In genomic region chr17:8209909-8210760, GRCh38 we compare ENCODE assay signal across 1 cellular context.
TF ChIP-seq lines count a peak whose summit lies in the region.

TSS of gene AURKB (minus strand) at chr17:8210575. CDS start at chr17:8210224, 351 bp downstream.

TF ChIP-seq in GM12878, 131 proteins besides CTCF, POLR2A, EP300 and RAD21 (continued from another document):
- TF ChIP-seq, protein P1, sequence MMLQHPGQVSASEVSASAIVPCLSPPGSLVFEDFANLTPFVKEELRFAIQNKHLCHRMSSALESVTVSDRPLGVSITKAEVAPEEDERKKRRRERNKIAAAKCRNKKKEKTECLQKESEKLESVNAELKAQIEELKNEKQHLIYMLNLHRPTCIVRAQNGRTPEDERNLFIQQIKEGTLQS (IDR thresholded peaks at IDR 0.05; ENCODE audit: borderline replicate concordance, extremely low read depth, low read depth, low read length): no peak
- TF ChIP-seq RCOR1 (conservative IDR thresholded peaks at IDR 0.05; ENCODE audit: low read depth, low read length) (no peak), ZNF274 (IDR thresholded peaks at IDR 0.05; ENCODE audit: insufficient read depth, insufficient read length) (no peak), IRF4 (IDR thresholded peaks at IDR 0.05; ENCODE audit: low read depth, low read length) (0 out of 2 replicates have a peak, but pooled peaks have one; percentile 33), REST (IDR thresholded peaks at IDR 0.05; ENCODE audit: low read depth, low read length) (no peak), GATAD2B (conservative IDR thresholded peaks at IDR 0.05; ENCODE audit: low read depth) (peak; percentile 60; the same call in 1 of the 2 replicates), TCF3 (IDR thresholded peaks at IDR 0.05; ENCODE audit: borderline replicate concordance, insufficient read depth, low read depth, low read length) (0 out of 2 replicates have a peak, but pooled peaks have one; percentile 44), SUZ12 (IDR thresholded peaks at IDR 0.05; ENCODE audit: unreplicated experiment) (no peak), TCF12 (IDR thresholded peaks at IDR 0.05; ENCODE audit: low read depth, low read length) (peak; percentile 52; the same call in 1 of the 2 replicates), SRF (IDR thresholded peaks at IDR 0.05; ENCODE audit: low read depth in 2 of 2, low read length in 2 of 2) (peak in 1 of 2 experiments; percentile 26; a peak in 1 of 4 replicates), TCF7 (IDR thresholded peaks at IDR 0.05; ENCODE audit: borderline replicate concordance) (no peak), YY1 (IDR thresholded peaks at IDR 0.05; ENCODE audit: low read depth, low read length) (peak; percentile 5; the same call in 1 of the 2 replicates), NFYA (IDR thresholded peaks at IDR 0.05; ENCODE audit: borderline replicate concordance, low read depth, low read length) (no peak; the same call in 1 of the 2 replicates), SP1 (IDR thresholded peaks at IDR 0.05; ENCODE audit: low read depth, low read length) (peak; percentile 86), ZNF217 (IDR thresholded peaks at IDR 0.05) (no peak), STAT1 (conservative IDR thresholded peaks at IDR 0.05) (0 out of 2 replicates have a peak, but pooled peaks have one; percentile 47), RFX5 (IDR thresholded peaks at IDR 0.05; ENCODE audit: low read depth, low read length) (peak; percentile 54; the same call in 1 of the 2 replicates), FOS (IDR thresholded peaks at IDR 0.05; ENCODE audit: borderline replicate concordance, extremely low read depth, insufficient read length) (peak; percentile 39), TBL1XR1 (IDR thresholded peaks at IDR 0.05; ENCODE audit: low read depth, low read length) (no peak), RAD51 (IDR thresholded peaks at IDR 0.05) (peak; percentile 61), RB1 (IDR thresholded peaks at IDR 0.05; ENCODE audit: borderline replicate concordance) (no peak; the same call in 1 of the 2 replicates), MEF2A (IDR thresholded peaks at IDR 0.05; ENCODE audit: insufficient read depth, low read depth, low read length) (no peak), NR2C1 (IDR thresholded peaks at IDR 0.05) (no peak), PRDM15 (CRISPR knock-in tag; IDR thresholded peaks at IDR 0.05) (0 out of 2 replicates have a peak, but pooled peaks have one; percentile 60), HCFC1 (IDR thresholded peaks at IDR 0.05; ENCODE audit: low read length) (no peak)
- TF ChIP-seq, protein P2, sequence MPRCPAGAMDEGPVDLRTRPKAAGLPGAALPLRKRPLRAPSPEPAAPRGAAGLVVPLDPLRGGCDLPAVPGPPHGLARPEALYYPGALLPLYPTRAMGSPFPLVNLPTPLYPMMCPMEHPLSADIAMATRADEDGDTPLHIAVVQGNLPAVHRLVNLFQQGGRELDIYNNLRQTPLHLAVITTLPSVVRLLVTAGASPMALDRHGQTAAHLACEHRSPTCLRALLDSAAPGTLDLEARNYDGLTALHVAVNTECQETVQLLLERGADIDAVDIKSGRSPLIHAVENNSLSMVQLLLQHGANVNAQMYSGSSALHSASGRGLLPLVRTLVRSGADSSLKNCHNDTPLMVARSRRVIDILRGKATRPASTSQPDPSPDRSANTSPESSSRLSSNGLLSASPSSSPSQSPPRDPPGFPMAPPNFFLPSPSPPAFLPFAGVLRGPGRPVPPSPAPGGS (IDR thresholded peaks at IDR 0.05; ENCODE audit: borderline replicate concordance, insufficient read depth, low read depth, low read length, poor library complexity, severe bottlenecking): no peak
- TF ChIP-seq, protein P3, sequence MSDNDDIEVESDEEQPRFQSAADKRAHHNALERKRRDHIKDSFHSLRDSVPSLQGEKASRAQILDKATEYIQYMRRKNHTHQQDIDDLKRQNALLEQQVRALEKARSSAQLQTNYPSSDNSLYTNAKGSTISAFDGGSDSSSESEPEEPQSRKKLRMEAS (IDR thresholded peaks at IDR 0.05; ENCODE audit: low read depth, low read length): peak; percentile 97
- TF ChIP-seq, protein P4, sequence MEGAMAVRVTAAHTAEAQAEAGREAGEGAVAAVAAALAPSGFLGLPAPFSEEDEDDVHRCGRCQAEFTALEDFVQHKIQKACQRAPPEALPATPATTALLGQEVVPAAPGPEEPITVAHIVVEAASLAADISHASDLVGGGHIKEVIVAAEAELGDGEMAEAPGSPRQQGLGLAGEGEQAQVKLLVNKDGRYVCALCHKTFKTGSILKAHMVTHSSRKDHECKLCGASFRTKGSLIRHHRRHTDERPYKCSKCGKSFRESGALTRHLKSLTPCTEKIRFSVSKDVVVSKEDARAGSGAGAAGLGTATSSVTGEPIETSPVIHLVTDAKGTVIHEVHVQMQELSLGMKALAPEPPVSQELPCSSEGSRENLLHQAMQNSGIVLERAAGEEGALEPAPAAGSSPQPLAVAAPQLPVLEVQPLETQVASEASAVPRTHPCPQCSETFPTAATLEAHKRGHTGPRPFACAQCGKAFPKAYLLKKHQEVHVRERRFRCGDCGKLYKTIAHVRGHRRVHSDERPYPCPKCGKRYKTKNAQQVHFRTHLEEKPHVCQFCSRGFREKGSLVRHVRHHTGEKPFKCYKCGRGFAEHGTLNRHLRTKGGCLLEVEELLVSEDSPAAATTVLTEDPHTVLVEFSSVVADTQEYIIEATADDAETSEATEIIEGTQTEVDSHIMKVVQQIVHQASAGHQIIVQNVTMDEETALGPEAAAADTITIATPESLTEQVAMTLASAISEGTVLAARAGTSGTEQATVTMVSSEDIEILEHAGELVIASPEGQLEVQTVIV (IDR thresholded peaks at IDR 0.05; ENCODE audit: borderline replicate concordance, partially characterized antibody): no peak
- TF ChIP-seq, protein P5, sequence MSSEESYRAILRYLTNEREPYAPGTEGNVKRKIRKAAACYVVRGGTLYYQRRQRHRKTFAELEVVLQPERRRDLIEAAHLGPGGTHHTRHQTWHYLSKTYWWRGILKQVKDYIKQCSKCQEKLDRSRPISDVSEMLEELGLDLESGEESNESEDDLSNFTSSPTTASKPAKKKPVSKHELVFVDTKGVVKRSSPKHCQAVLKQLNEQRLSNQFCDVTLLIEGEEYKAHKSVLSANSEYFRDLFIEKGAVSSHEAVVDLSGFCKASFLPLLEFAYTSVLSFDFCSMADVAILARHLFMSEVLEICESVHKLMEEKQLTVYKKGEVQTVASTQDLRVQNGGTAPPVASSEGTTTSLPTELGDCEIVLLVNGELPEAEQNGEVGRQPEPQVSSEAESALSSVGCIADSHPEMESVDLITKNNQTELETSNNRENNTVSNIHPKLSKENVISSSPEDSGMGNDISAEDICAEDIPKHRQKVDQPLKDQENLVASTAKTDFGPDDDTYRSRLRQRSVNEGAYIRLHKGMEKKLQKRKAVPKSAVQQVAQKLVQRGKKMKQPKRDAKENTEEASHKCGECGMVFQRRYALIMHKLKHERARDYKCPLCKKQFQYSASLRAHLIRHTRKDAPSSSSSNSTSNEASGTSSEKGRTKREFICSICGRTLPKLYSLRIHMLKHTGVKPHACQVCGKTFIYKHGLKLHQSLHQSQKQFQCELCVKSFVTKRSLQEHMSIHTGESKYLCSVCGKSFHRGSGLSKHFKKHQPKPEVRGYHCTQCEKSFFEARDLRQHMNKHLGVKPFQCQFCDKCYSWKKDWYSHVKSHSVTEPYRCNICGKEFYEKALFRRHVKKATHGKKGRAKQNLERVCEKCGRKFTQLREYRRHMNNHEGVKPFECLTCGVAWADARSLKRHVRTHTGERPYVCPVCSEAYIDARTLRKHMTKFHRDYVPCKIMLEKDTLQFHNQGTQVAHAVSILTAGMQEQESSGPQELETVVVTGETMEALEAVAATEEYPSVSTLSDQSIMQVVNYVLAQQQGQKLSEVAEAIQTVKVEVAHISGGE (CRISPR knock-in tag; IDR thresholded peaks at IDR 0.05): no peak
TF ChIP-seq in GM12878: peak in this region for 41.
